Comparison of ENCODE assay signal across 18 cellular contexts in the genomic region with DNA sequence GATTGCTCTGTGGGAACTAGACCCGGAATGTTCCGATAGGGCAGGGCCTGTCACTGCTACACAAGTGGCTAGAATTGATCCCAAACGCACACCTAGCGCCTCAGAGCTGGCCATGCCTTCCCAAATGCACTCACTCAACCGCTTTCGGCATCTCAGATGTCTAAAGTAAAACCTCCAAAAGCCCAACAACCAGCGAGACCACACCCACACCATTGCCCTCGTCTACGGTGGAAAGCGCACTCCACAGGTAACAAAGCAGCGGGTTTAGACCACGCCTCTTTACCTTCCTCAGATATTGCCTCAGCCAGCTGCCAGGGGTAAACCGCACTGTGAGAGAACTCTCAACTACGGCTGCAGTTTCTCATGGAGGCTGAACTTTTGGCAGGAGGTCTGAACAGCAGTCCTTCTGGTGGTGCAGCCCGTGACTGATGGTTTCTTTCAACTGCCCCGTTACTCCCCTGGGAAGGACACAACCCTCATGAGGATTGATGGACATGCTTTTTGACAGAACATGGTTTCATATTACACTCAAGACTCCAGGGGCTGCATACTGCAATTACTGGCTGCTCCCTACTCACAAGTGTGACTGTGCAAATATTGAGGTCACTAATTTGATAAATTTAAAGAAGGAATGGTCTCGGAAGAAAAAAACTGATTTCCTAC. TPM values are rescaled to one million over a fixed set of nuclear protein-coding genes. Genes with fewer than 3 reads are reported as not detected.
DNase-seq lines count a peak whose midpoint lies in the region; ATAC-seq and TF ChIP-seq lines count a peak whose summit lies in the region.
"Had no signal": no experiment of that assay in that cellular context is flagged by ENCODE, and none has a peak within 500 bp of the region (broad histone marks: within the 10 kb centered on the region; RNA-seq: fewer than 3 reads in every experiment).

No MANE protein-coding gene starts in this region.

- no peak for TF ChIP-seq CTCF in mucosa of descending colon (IDR thresholded peaks at IDR 0.05)

- no peaks in the 10 kb centered on the region for H3K27me3 Mint-ChIP-seq in activated CD4-positive, alpha-beta T cell treated with anti-CD3 and anti-CD28 coated beads, Interleukin-2, amount 10 ng/mL, durations not matched to agents 7 days and 5 days

- H3K36me3 ChIP-seq in mucosa of descending colon (ENCODE audit: low read depth) = no peaks in the 10 kb centered on the region

- H3K4me1 Mint-ChIP-seq in activated CD4-positive, alpha-beta T cell treated with anti-CD3 and anti-CD28 coated beads, Interleukin-2, amount 10 ng/mL, durations not matched to agents 7 days and 5 days = peaks cover 28% of the 10 kb centered on the region

- H3K9me3 Mint-ChIP-seq in activated CD4-positive, alpha-beta T cell treated with anti-CD3 and anti-CD28 coated beads, Interleukin-2, amount 10 ng/mL, durations not matched to agents 7 days and 5 days = no peaks in the 10 kb centered on the region

- DNase-seq in activated CD4-positive, alpha-beta T cell treated with anti-CD3 and anti-CD28 coated beads, Interleukin-2, amount 10 ng/mL, durations not matched to agents 7 days and 5 days = no peak
- no peak for DNase-seq in activated CD4-positive, alpha-beta T cell treated with anti-CD3 and anti-CD28 coated beads for 1 hour
- DNase-seq in NCI-H345 treated with DMSO at 0.1 percent for 48 hours (lab: John Stamatoyannopoulos, UW; ENCODE audit: unreplicated experiment) = peak; percentile 62
- DNase-seq in mucosa of descending colon = no peak
- DNase-seq in DMS53 (lab: John Stamatoyannopoulos, UW) = no peak
- no peak for DNase-seq in NCI-H1694 (lab: John Stamatoyannopoulos, UW)
- DNase-seq: activated CD4-positive, CD25-positive, alpha-beta regulatory T cell treated with anti-CD3 and anti-CD28 coated beads, Interleukin-2, amount 50 U/mL, for 72 hours; erythroblast; hypothalamus; MG63; nucleus accumbens; SK-N-SH; small intestine; upper lobe of right lung had no signal

- ATAC-seq in HG02678 (IDR thresholded peaks at IDR 0.05; ENCODE audit: unreplicated experiment) (peak; percentile 64), mucosa of descending colon (peak; percentile 14), GM18517 (IDR thresholded peaks at IDR 0.05; ENCODE audit: unreplicated experiment) (no peak)

- H3K9me3 ChIP-seq in mucosa of descending colon = no peaks in the 10 kb centered on the region
- H3K9me3 ChIP-seq: MG63, SK-N-SH, upper lobe of right lung had no signal

- H3K27ac Mint-ChIP-seq in activated CD4-positive, alpha-beta T cell treated with anti-CD3 and anti-CD28 coated beads, Interleukin-2, amount 10 ng/mL, durations not matched to agents 7 days and 5 days = peak overlapping the region; percentile 32

- CTCF ChIA-PET in activated CD4-positive, alpha-beta T cell treated with anti-CD3 and anti-CD28 coated beads, Interleukin-2, amount 10 ng/mL, durations not matched to agents 7 days and 5 days (lab: Charles Lee) = interaction anchor here (0.6 kb wide), 1 partner anchor 288 kb away, joined by 3 read pairs; no protein-coding TSS in a partner anchor

- intact Hi-C loops in mucosa of descending colon (cut with DNase I, micrococcal nuclease) = no loop called here

- H3K4me3 Mint-ChIP-seq in activated CD4-positive, alpha-beta T cell treated with anti-CD3 and anti-CD28 coated beads, Interleukin-2, amount 10 ng/mL, durations not matched to agents 7 days and 5 days = no peak overlapping the region

- POLR2A ChIA-PET in activated CD4-positive, alpha-beta T cell treated with anti-CD3 and anti-CD28 coated beads, Interleukin-2, amount 10 ng/mL, durations not matched to agents 7 days and 5 days (lab: Charles Lee) = no interaction called here

- H3K4me3 ChIP-seq in mucosa of descending colon = no peak overlapping the region
- H3K4me3 ChIP-seq: MG63, upper lobe of right lung had no signal

- peaks cover 31% of the 10 kb centered on the region for H3K4me1 ChIP-seq in mucosa of descending colon (ENCODE audit: low read depth)

- H3K36me3 Mint-ChIP-seq in activated CD4-positive, alpha-beta T cell treated with anti-CD3 and anti-CD28 coated beads, Interleukin-2, amount 10 ng/mL, durations not matched to agents 7 days and 5 days (ENCODE audit: low read depth) = peaks cover 52% of the 10 kb centered on the region

RNA-seq across cellular contexts. Expression of a gene that starts 34.5 kb away (rescaled TPM):
- total RNA-seq in activated CD4-positive, alpha-beta T cell treated with anti-CD3 and anti-CD28 coated beads, Interleukin-2, amount 10 ng/mL, durations not matched to agents 7 days and 5 days = 100 to 1,000 TPM; 157 to 160 TPM
- total RNA-seq in mucosa of descending colon = 100 to 1,000 TPM; 125 to 144 (median 130) TPM

RNA-seq across cellular contexts. Expression of a gene that starts 47.1 kb away (rescaled TPM):
- not detected for total RNA-seq in activated CD4-positive, alpha-beta T cell treated with anti-CD3 and anti-CD28 coated beads, Interleukin-2, amount 10 ng/mL, durations not matched to agents 7 days and 5 days
- total RNA-seq in mucosa of descending colon = not detected
- total RNA-seq: cerebellum, lung microvascular endothelial cell, upper lobe of right lung had no signal
